ENCODE assay signal across 20 cellular contexts in the genomic region with DNA sequence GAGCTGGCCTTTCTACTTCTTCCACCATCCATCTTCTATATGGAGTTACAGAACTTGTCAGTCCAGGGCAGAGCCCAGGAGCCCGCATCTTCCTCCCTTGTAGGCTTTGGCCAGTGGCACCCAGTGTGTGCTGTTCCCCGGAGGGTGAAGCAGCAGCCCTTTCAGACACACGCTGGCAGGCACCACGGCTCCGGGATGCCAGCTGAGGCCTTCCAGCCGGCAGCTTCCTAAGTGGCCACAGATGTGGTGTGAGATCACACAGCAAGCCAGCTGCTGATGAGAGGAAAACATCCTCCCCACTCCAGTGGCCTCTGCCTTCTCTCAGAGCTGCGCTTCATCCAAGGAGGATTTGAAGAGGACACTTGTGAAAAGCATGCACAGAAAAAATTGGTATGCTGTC. TPM values are rescaled to one million over a fixed set of nuclear protein-coding genes. Genes with fewer than 3 reads are reported as not detected.
DNase-seq lines count a peak whose midpoint lies in the region; ATAC-seq and TF ChIP-seq lines count a peak whose summit lies in the region.
"Had no signal": no experiment of that assay in that cellular context is flagged by ENCODE, and none has a peak within 500 bp of the region (broad histone marks: within the 10 kb centered on the region; RNA-seq: fewer than 3 reads in every experiment).

No MANE protein-coding gene starts in this region.

- intact Hi-C loops in uterus (cut with DNase I; ENCODE audit: low total_unique reads), result no loop called here

- H3K9me3 ChIP-seq in uterus, result no peaks in the 10 kb centered on the region
- H3K9me3 ChIP-seq: A549, Caco-2, left ventricle myocardium inferior had no signal

- no peaks in the 10 kb centered on the region for H3K4me1 ChIP-seq in uterus
- H3K4me1 ChIP-seq: A549 had no signal

- no peak for ATAC-seq in left lobe of liver
- ATAC-seq: A549; HCT116; stimulated activated naive CD8-positive, alpha-beta T cell treated with anti-CD3 and anti-CD28 coated beads, Interleukin-15, amount 100 ng/mL, for 72 hours had no signal

- DNase-seq in NCI-H1694 (lab: John Stamatoyannopoulos, UW) (peak; percentile 20), NCI-H1694 treated with DMSO at 0.1 percent for 48 hours (lab: John Stamatoyannopoulos, UW) (no peak), anterior cingulate cortex (lab: John Stamatoyannopoulos, UW) (peak in 55 of 58 donors; percentile 4 to 86 (median 59)), left lobe of liver (ENCODE audit: low spot score) (peak; percentile 33), NOMO-1 treated with DMSO at 0.1 percent for 48 hours (lab: John Stamatoyannopoulos, UW; ENCODE audit: unreplicated experiment) (no peak), uterus (no peak), NCI-H82 (lab: John Stamatoyannopoulos, UW) (no peak)
- DNase-seq in stimulated activated CD8-positive, alpha-beta memory T cell treated with anti-CD3 and anti-CD28 coated beads, Interleukin-4, amount 100 ng/mL, for 48 hours, result no peak
- DNase-seq: activated B cell treated with CpG ODN at 0.5 μM for 24 hours; activated naive CD4-positive, alpha-beta T cell treated with anti-CD3 and anti-CD28 coated beads, Interleukin-2, amount 50 U/mL, for 16 hours; Caco-2; central memory CD4-positive, alpha-beta T cell; KG1; left ventricle myocardium inferior; NCI-H187 treated with DMSO at 0.1 percent for 48 hours; stimulated activated naive CD8-positive, alpha-beta T cell treated with anti-CD3 and anti-CD28 coated beads, Interleukin-15, amount 100 ng/mL, for 72 hours; SW 1271 had no signal

- no peak overlapping the region for H3K27ac ChIP-seq in uterus
- H3K27ac ChIP-seq: A549, left ventricle myocardium inferior had no signal

- H3K36me3 ChIP-seq in uterus, result no peaks in the 10 kb centered on the region
- H3K36me3 ChIP-seq: left ventricle myocardium inferior had no signal

- TF ChIP-seq CTCF in uterus (IDR thresholded peaks at IDR 0.05), result no peak

- no peaks in the 10 kb centered on the region for H3K27me3 ChIP-seq in uterus

- H3K4me3 ChIP-seq in uterus, result no peak overlapping the region
- H3K4me3 ChIP-seq: A549, left ventricle myocardium inferior, skin epidermis had no signal

- no peak for TF ChIP-seq POLR2A in uterus (IDR thresholded peaks at IDR 0.05)

RNA-seq across cellular contexts. Expression of gene CRABP1, which starts 24.1 kb away (rescaled TPM):
- total RNA-seq in left lobe of liver (0.40 TPM), uterus (1 to 10 TPM in 1 of 4 donors, not detected in 3; 3.4 TPM)
- total RNA-seq: activated B cell treated with CpG ODN at 0.5 μM for 24 hours, left ventricle myocardium inferior had no signal

Comparison
In these comparisons a context has a peak if more than half of its experiments do, and no peak if none do; other contexts are left out.
1. DNase-seq: peak in NCI-H1694 (single experiment), anterior cingulate cortex (55 of 58) and left lobe of liver (single experiment); none in NCI-H1694 treated with DMSO at 0.1 percent for 48 hours (single experiment), NOMO-1 treated with DMSO at 0.1 percent for 48 hours (single experiment), stimulated activated CD8-positive, alpha-beta memory T cell treated with anti-CD3 and anti-CD28 coated beads, Interleukin-4, amount 100 ng/mL, for 48 hours (single experiment), uterus (0 of 2) and NCI-H82 (single experiment).